1 cellular context compared by ENCODE assay signal in genomic region chr1:160260436-160261382, GRCh38.
TF ChIP-seq lines count a peak whose summit lies in the region.

No MANE protein-coding gene starts in this region.

TF ChIP-seq in HEK293, 187 proteins besides CTCF, POLR2A, EP300 and RAD21 (continued from another document and continues in another):
- TF ChIP-seq ZNF148 (tag by site-specific recombination; IDR thresholded peaks at IDR 0.05; ENCODE audit: borderline replicate concordance) (no peak), ZNF398 (tag by site-specific recombination; IDR thresholded peaks at IDR 0.05) (peak; percentile 16; the same call in 1 of the 2 replicates), ZNF561 (tag by site-specific recombination; IDR thresholded peaks at IDR 0.05; ENCODE audit: borderline replicate concordance) (peak; percentile 90), ZNF157 (tag by site-specific recombination; IDR thresholded peaks at IDR 0.05) (no peak), ZNF843 (tag by site-specific recombination; IDR thresholded peaks at IDR 0.05) (peak; percentile 96), MEIS1 (CRISPR knock-in tag; IDR thresholded peaks at IDR 0.05; ENCODE audit: borderline replicate concordance) (no peak), BCL11B (tag by site-specific recombination; IDR thresholded peaks at IDR 0.05; ENCODE audit: low read depth) (peak; percentile 96), YY2 (tag by site-specific recombination; IDR thresholded peaks at IDR 0.05) (no peak), ZNF610 (tag by site-specific recombination; IDR thresholded peaks at IDR 0.05; ENCODE audit: borderline replicate concordance) (no peak; the same call in 1 of the 2 replicates), ZNF639 (tag by site-specific recombination; IDR thresholded peaks at IDR 0.05) (peak; percentile 83), ZBTB6 (tag by site-specific recombination; IDR thresholded peaks at IDR 0.05) (peak; percentile 88), ZSCAN23 (tag by site-specific recombination; IDR thresholded peaks at IDR 0.05) (peak; percentile 91), ZEB2 (tag by site-specific recombination; IDR thresholded peaks at IDR 0.05) (peak; percentile 96), PRDM1 (tag by site-specific recombination; IDR thresholded peaks at IDR 0.05) (peak; percentile 80), PRDM6 (tag by site-specific recombination; IDR thresholded peaks at IDR 0.05) (peak; percentile 98), ZNF629 (tag by site-specific recombination; IDR thresholded peaks at IDR 0.05) (peak; percentile 83), ZNF266 (tag by site-specific recombination; IDR thresholded peaks at IDR 0.05; ENCODE audit: low read depth) (no peak), ZFHX2 (tag by site-specific recombination; conservative IDR thresholded peaks at IDR 0.05) (peak; percentile 79), BCL11A (tag by site-specific recombination; IDR thresholded peaks at IDR 0.05; ENCODE audit: low read depth) (peak; percentile 99), REST (tag by site-specific recombination; IDR thresholded peaks at IDR 0.05) (0 out of 2 replicates have a peak, but pooled peaks have one; percentile 11), ZNF830 (tag by site-specific recombination; IDR thresholded peaks at IDR 0.05; ENCODE audit: low read depth) (no peak)
- TF ChIP-seq, protein P1, sequence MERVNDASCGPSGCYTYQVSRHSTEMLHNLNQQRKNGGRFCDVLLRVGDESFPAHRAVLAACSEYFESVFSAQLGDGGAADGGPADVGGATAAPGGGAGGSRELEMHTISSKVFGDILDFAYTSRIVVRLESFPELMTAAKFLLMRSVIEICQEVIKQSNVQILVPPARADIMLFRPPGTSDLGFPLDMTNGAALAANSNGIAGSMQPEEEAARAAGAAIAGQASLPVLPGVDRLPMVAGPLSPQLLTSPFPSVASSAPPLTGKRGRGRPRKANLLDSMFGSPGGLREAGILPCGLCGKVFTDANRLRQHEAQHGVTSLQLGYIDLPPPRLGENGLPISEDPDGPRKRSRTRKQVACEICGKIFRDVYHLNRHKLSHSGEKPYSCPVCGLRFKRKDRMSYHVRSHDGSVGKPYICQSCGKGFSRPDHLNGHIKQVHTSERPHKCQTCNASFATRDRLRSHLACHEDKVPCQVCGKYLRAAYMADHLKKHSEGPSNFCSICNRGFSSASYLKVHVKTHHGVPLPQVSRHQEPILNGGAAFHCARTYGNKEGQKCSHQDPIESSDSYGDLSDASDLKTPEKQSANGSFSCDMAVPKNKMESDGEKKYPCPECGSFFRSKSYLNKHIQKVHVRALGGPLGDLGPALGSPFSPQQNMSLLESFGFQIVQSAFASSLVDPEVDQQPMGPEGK (tag by site-specific recombination; IDR thresholded peaks at IDR 0.05) = peak; percentile 82
- TF ChIP-seq, protein P2, sequence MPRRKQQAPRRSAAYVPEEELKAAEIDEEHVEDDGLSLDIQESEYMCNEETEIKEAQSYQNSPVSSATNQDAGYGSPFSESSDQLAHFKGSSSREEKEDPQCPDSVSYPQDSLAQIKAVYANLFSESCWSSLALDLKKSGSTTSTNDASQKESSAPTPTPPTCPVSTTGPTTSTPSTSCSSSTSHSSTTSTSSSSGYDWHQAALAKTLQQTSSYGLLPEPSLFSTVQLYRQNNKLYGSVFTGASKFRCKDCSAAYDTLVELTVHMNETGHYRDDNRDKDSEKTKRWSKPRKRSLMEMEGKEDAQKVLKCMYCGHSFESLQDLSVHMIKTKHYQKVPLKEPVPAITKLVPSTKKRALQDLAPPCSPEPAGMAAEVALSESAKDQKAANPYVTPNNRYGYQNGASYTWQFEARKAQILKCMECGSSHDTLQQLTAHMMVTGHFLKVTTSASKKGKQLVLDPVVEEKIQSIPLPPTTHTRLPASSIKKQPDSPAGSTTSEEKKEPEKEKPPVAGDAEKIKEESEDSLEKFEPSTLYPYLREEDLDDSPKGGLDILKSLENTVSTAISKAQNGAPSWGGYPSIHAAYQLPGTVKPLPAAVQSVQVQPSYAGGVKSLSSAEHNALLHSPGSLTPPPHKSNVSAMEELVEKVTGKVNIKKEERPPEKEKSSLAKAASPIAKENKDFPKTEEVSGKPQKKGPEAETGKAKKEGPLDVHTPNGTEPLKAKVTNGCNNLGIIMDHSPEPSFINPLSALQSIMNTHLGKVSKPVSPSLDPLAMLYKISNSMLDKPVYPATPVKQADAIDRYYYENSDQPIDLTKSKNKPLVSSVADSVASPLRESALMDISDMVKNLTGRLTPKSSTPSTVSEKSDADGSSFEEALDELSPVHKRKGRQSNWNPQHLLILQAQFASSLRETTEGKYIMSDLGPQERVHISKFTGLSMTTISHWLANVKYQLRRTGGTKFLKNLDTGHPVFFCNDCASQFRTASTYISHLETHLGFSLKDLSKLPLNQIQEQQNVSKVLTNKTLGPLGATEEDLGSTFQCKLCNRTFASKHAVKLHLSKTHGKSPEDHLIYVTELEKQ (tag by site-specific recombination; IDR thresholded peaks at IDR 0.05; ENCODE audit: borderline replicate concordance) = peak; percentile 94
- TF ChIP-seq, protein P3, sequence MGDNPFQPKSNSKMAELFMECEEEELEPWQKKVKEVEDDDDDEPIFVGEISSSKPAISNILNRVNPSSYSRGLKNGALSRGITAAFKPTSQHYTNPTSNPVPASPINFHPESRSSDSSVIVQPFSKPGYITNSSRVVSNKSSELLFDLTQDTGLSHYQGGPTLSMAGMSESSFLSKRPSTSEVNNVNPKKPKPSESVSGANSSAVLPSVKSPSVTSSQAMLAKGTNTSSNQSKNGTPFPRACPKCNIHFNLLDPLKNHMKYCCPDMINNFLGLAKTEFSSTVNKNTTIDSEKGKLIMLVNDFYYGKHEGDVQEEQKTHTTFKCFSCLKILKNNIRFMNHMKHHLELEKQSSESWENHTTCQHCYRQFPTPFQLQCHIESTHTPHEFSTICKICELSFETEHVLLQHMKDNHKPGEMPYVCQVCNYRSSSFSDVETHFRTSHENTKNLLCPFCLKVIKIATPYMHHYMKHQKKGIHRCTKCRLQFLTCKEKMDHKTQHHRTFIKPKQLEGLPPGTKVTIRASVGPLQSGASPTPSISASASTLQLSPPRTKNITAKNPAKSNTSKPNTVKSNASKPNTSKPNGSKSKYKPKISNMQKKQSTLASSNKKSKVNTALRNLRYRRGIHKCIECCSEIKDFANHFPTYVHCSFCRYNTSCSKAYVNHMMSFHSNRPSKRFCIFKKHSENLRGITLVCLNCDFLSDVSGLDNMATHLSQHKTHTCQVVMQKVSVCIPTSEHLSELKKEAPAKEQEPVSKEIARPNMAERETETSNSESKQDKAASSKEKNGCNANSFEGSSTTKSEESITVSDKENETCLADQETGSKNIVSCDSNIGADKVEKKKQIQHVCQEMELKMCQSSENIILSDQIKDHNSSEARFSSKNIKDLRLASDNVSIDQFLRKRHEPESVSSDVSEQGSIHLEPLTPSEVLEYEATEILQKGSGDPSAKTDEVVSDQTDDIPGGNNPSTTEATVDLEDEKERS (tag by site-specific recombination; IDR thresholded peaks at IDR 0.05) = no peak
- TF ChIP-seq, protein P4, sequence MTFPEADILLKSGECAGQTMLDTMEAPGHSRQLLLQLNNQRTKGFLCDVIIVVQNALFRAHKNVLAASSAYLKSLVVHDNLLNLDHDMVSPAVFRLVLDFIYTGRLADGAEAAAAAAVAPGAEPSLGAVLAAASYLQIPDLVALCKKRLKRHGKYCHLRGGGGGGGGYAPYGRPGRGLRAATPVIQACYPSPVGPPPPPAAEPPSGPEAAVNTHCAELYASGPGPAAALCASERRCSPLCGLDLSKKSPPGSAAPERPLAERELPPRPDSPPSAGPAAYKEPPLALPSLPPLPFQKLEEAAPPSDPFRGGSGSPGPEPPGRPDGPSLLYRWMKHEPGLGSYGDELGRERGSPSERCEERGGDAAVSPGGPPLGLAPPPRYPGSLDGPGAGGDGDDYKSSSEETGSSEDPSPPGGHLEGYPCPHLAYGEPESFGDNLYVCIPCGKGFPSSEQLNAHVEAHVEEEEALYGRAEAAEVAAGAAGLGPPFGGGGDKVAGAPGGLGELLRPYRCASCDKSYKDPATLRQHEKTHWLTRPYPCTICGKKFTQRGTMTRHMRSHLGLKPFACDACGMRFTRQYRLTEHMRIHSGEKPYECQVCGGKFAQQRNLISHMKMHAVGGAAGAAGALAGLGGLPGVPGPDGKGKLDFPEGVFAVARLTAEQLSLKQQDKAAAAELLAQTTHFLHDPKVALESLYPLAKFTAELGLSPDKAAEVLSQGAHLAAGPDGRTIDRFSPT (tag by site-specific recombination; IDR thresholded peaks at IDR 0.05) = peak; percentile 96
- TF ChIP-seq, protein P5, sequence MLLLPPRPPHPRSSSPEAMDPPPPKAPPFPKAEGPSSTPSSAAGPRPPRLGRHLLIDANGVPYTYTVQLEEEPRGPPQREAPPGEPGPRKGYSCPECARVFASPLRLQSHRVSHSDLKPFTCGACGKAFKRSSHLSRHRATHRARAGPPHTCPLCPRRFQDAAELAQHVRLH (tag by site-specific recombination; IDR thresholded peaks at IDR 0.05) = peak; percentile 92
